In the genomic region with DNA sequence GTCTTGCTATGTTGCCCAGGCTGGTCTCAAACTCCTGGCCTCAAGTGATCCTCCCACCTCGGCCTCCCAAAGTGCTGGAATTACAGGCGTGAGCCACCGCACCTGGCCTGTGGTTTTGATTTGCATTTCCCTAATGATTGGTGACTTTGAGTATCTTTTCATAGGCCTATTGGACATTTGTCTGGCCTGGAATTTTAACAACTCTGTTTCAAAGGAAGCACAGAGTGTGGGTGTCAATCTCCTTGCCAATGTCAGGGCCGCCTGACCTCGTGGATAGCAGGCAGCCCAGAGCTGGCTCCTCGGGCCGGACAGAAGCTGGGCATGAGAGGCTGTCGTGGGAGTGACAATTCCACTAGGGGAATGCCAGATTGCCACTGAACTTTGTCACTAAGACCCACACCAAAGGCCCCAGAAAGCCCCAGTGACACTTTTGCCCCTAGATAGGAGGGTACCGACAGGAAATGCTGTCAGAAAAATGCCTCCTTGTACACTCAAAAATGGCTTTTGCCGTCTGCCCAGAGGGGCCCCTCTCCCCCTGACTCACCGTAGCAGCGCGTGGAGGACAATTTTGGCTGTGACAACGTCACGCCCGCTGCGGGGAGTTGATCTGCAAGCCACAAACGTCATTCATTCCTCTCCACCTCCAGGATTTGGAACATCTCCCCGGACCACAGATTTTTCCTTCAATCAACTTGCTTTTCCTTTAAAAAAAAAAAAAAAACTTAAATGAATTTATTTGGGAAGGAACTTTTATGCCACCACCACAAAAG, we compare ENCODE assay signal across 8 cellular contexts. TPM values are rescaled to one million over a fixed set of nuclear protein-coding genes. Genes with fewer than 3 reads are reported as not detected.
DNase-seq lines count a peak whose midpoint lies in the region; ATAC-seq, FAIRE-seq and TF ChIP-seq lines count a peak whose summit lies in the region.

No MANE protein-coding gene starts in this region.

- no peaks in the 10 kb centered on the region for H3K9me3 ChIP-seq in SK-N-SH
- H3K9me3 ChIP-seq in kidney (ENCODE audit: control insufficient read depth in 1 of 2, low read length in 2 of 2): no peaks in the 10 kb centered on the region

- H4K20me1 ChIP-seq in SK-N-SH (ENCODE audit: insufficient read depth): no peaks in the 10 kb centered on the region

- POLR2A ChIA-PET in SK-N-SH (lab: Yijun Ruan, JAX): no interaction called here

- H3K4me3 ChIP-seq in SK-N-SH (ENCODE audit: low read depth in 2 of 2, low read length in 1 of 2) (no peak overlapping the region), kidney (ENCODE audit: low read length in 2 of 2) (no peak overlapping the region)

- ATAC-seq in SK-N-SH treated with all-trans-retinoic acid at 6 μM for 48 hours (no peak), HG03571 (IDR thresholded peaks at IDR 0.05; ENCODE audit: unreplicated experiment) (no peak)

- H3K4me1 ChIP-seq in SK-N-SH (ENCODE audit: control insufficient read depth in 1 of 2, insufficient read depth in 2 of 2, low read depth in 1 of 2, low read length in 1 of 2): peaks cover 0 to 6% of the 10 kb centered on the region in 2 experiments; a peak in 1 of 4 replicates
- H3K4me1 ChIP-seq in kidney (ENCODE audit: control insufficient read depth in 1 of 2, insufficient read depth in 1 of 2, low read depth in 1 of 2, low read length in 2 of 2): peaks cover 0 to 4% of the 10 kb centered on the region in 2 donors

- H3K79me2 ChIP-seq in SK-N-SH (ENCODE audit: insufficient read depth): no peaks in the 10 kb centered on the region

- intact Hi-C loops in kidney (cut with DNase I): no loop called here

- H3K9ac ChIP-seq in SK-N-SH (no peak overlapping the region), kidney (ENCODE audit: low read length in 2 of 2) (peak overlapping the region in 1 of 2 donors; percentile 26)

- H3K4me2 ChIP-seq in SK-N-SH: no peak overlapping the region

- CTCF ChIA-PET in SK-N-SH (lab: Yijun Ruan, JAX): interaction anchor here (2.6 kb wide), 1 partner anchor 21 kb away, joined by 7 read pairs; no protein-coding TSS in a partner anchor

- H3F3A ChIP-seq in SK-N-SH (replicated peaks; ENCODE audit: insufficient read depth): no peaks in the 10 kb centered on the region

- H3K27me3 ChIP-seq in SK-N-SH (ENCODE audit: insufficient read depth): no peaks in the 10 kb centered on the region

- TF ChIP-seq EP300 in SK-N-SH (IDR thresholded peaks at IDR 0.05; ENCODE audit: borderline replicate concordance in 1 of 2, low read depth in 1 of 2, low read length in 1 of 2): no peak

- FAIRE-seq in kidney (lab: Jason Lieb, UNC): no peak

- TF ChIP-seq CTCF in SK-N-SH (IDR thresholded peaks at IDR 0.05): no peak
- no peak for TF ChIP-seq CTCF in kidney (IDR thresholded peaks at IDR 0.05; ENCODE audit: borderline replicate concordance, extremely low read depth, insufficient read depth)

- peak overlapping the region; percentile 56; the same call in 1 of the 2 replicates for H2AFZ ChIP-seq in SK-N-SH (ENCODE audit: low read depth)

- TF ChIP-seq RAD21 in SK-N-SH (IDR thresholded peaks at IDR 0.05; ENCODE audit: low read length): no peak

- DNase-seq in SK-N-SH (no peak), activated T-helper 1 cell treated with Interleukin-2 at 50 U/mL for 16 hours (ENCODE audit: low read depth) (peak; percentile 71), kidney (peak; percentile 85), hepatic stellate cell (ENCODE audit: low spot score) (no peak), NCI-H2171 (lab: John Stamatoyannopoulos, UW) (no peak)
- peak; percentile 72 to 76 for DNase-seq in stimulated activated CD8-positive, alpha-beta memory T cell treated with anti-CD3 and anti-CD28 coated beads, Interleukin-2, amount 100 ng/mL, for 1 hour (ENCODE audit: low read depth in 2 of 2)

- H3K9me2 ChIP-seq in SK-N-SH: no peaks in the 10 kb centered on the region

- H3K36me3 ChIP-seq in SK-N-SH (replicated peaks in 1 of 2; ENCODE audit: control insufficient read depth in 1 of 2, insufficient read depth in 2 of 2, low read length in 1 of 2) (no peaks in the 10 kb centered on the region), kidney (ENCODE audit: control insufficient read depth in 1 of 2, insufficient read depth in 2 of 2, low read length in 2 of 2) (no peaks in the 10 kb centered on the region)

- no peak overlapping the region for H3K27ac ChIP-seq in SK-N-SH (ENCODE audit: low read depth in 2 of 2, low read length in 1 of 2)
- peak overlapping the region; percentile 85 to 91 for H3K27ac ChIP-seq in kidney (ENCODE audit: low read depth in 2 of 2, low read length in 2 of 2)

- 78% methylated on average over 18 of the region's 19 CpGs for WGBS in SK-N-SH (ENCODE audit: low lambda C conversion rate)

TF ChIP-seq in SK-N-SH, 30 proteins besides CTCF, POLR2A, EP300 and RAD21:
- TF ChIP-seq RXRA (IDR thresholded peaks at IDR 0.05; ENCODE audit: borderline replicate concordance, low read depth) (no peak), TAF1 (IDR thresholded peaks at IDR 0.05; ENCODE audit: borderline replicate concordance, low read depth, low read length) (no peak)
- TF ChIP-seq, protein P1, sequence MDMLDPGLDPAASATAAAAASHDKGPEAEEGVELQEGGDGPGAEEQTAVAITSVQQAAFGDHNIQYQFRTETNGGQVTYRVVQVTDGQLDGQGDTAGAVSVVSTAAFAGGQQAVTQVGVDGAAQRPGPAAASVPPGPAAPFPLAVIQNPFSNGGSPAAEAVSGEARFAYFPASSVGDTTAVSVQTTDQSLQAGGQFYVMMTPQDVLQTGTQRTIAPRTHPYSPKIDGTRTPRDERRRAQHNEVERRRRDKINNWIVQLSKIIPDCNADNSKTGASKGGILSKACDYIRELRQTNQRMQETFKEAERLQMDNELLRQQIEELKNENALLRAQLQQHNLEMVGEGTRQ (IDR thresholded peaks at IDR 0.05; ENCODE audit: borderline replicate concordance, low read depth, low read length): no peak
- TF ChIP-seq, protein P2, sequence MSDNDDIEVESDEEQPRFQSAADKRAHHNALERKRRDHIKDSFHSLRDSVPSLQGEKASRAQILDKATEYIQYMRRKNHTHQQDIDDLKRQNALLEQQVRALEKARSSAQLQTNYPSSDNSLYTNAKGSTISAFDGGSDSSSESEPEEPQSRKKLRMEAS (IDR thresholded peaks at IDR 0.05; ENCODE audit: low read depth): no peak

TF ChIP-seq in SK-N-SH treated with all-trans-retinoic acid at 6 μM for 48 hours, 23 proteins besides CTCF, POLR2A, EP300 and RAD21:
- TF ChIP-seq ZFP30 (CRISPR knock-in tag; IDR thresholded peaks at IDR 0.05): no peak
- no peak for TF ChIP-seq TCF4 (CRISPR knock-in tag; IDR thresholded peaks at IDR 0.05; ENCODE audit: borderline replicate concordance)
- TF ChIP-seq ESRRG (CRISPR knock-in tag; IDR thresholded peaks at IDR 0.05): no peak
- TF ChIP-seq PATZ1 (CRISPR knock-in tag; IDR thresholded peaks at IDR 0.05; ENCODE audit: borderline replicate concordance): no peak
- TF ChIP-seq ARNTL (CRISPR knock-in tag; IDR thresholded peaks at IDR 0.05; ENCODE audit: borderline replicate concordance, low read depth): no peak
- no peak for TF ChIP-seq ISL1 (CRISPR knock-in tag; IDR thresholded peaks at IDR 0.05)
- TF ChIP-seq ZNF565 (CRISPR knock-in tag; conservative IDR thresholded peaks at IDR 0.05; ENCODE audit: low read depth): no peak

RNA-seq across cellular contexts. Expression of gene ADGRE5, which starts 11.7 kb away (rescaled TPM):
- polyA plus RNA-seq in SK-N-SH (2012; rRNA removed) (4.0 and 5.5 TPM in 2 replicates), kidney (ENCODE audit: insufficient read depth, low read depth, low replicate concordance) (16.0 TPM)
- polyA plus RNA-seq in SK-N-SH (2012; cell fraction: cytosol; rRNA removed): 2.7 and 3.2 TPM in 2 replicates
- 11.3 TPM in 2 replicates for polyA plus RNA-seq in SK-N-SH (2012; cell fraction: nucleus; rRNA removed)
- total RNA-seq in kidney: 100 TPM

RNA-seq across cellular contexts. Expression of gene DDX39A, which starts 49.6 kb away (rescaled TPM):
- polyA plus RNA-seq in SK-N-SH (2012; rRNA removed) (78.0 and 88.8 TPM in 2 replicates), kidney (ENCODE audit: insufficient read depth, low read depth, low replicate concordance) (35.6 TPM)
- 29.8 and 45.2 TPM in 2 replicates for polyA plus RNA-seq in SK-N-SH (2012; cell fraction: cytosol; rRNA removed)
- polyA plus RNA-seq in SK-N-SH (2012; cell fraction: nucleus; rRNA removed): 401 and 481 TPM in 2 replicates
- total RNA-seq in kidney: 53.8 TPM

Comparison
In these comparisons a context has a peak if more than half of its experiments do, and no peak if none do; other contexts are left out.
1. DNase-seq: peak in activated T-helper 1 cell treated with Interleukin-2 at 50 U/mL for 16 hours (single experiment), kidney (single experiment) and stimulated activated CD8-positive, alpha-beta memory T cell treated with anti-CD3 and anti-CD28 coated beads, Interleukin-2, amount 100 ng/mL, for 1 hour (2 of 2); none in SK-N-SH (single experiment), hepatic stellate cell (single experiment) and NCI-H2171 (single experiment).
2. H3K27ac ChIP-seq: peak in kidney (2 of 2); none in SK-N-SH (0 of 2).